18 cellular contexts compared by ENCODE assay signal in the genomic region with DNA sequence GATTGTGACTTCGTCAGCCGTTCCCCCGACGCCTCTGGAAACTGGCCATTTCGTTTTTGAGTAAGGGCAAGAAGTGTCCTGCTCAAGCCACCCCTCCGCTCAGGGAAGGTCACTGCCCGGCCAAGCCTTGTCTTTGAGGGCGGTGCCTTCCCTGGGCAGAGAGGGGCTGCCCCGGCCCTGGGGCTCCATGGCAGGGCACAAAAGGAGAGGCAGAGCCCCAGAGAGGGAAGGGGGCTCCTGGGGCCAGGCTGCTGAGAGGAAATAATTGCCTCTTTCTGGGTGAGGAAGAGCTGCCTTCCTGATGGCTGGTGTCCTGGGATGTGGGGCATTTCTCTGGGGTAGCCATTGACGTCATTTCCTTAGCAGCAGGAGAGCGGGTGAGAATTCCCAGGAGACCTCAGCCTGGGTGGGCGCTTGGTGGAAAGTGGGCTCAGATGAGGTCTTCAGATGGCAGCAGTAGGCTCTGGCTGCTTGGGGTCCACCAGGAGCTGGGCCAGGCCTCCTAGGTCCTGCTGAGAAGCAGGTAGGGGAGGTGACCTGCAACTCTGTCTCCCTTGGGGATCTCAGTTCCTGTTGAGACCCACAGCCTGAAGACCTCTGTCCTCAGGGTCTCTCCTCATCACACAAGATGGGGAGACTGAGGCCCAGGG. TPM values are rescaled to one million over a fixed set of nuclear protein-coding genes. Genes with fewer than 3 reads are reported as not detected.
A peak's percentile ranks its signal among the peaks of the same experiment; 100 is the strongest.
DNase-seq lines count a peak whose midpoint lies in the region; ATAC-seq and TF ChIP-seq lines count a peak whose summit lies in the region.
"Had no signal": no experiment of that assay in that cellular context is flagged by ENCODE, and none has a peak within 500 bp of the region (broad histone marks: within the 10 kb centered on the region; RNA-seq: fewer than 3 reads in every experiment).

No MANE protein-coding gene starts in this region.

- no peaks in the 10 kb centered on the region for H3K9me3 Mint-ChIP-seq in activated CD8-positive, alpha-beta T cell treated with anti-CD3 and anti-CD28 coated beads, Interleukin-2, amount 10 ng/mL, durations not matched to agents 7 days and 5 days (ENCODE audit: insufficient read depth)
- H3K9me3 Mint-ChIP-seq: CD4-positive, CD25-positive, alpha-beta regulatory T cell; HFFc6 had no signal

- peak overlapping the region; percentile 81 for H3K27ac ChIP-seq in BLaER1
- peak overlapping the region; percentile 94 for H3K27ac ChIP-seq in OCI-LY7 (ENCODE audit: low read depth, low read length, poor library complexity, severe bottlenecking)
- H3K27ac ChIP-seq in mesodermal cell (ENCODE audit: low read depth, low read length, severe bottlenecking) = peak overlapping the region; percentile 23
- H3K27ac ChIP-seq: 22Rv1 had no signal

- no peaks in the 10 kb centered on the region for H3K79me2 ChIP-seq in OCI-LY7 (ENCODE audit: insufficient read depth, low read depth, low read length)

- H3K4me1 Mint-ChIP-seq in activated CD8-positive, alpha-beta T cell treated with anti-CD3 and anti-CD28 coated beads, Interleukin-2, amount 10 ng/mL, durations not matched to agents 7 days and 5 days (ENCODE audit: low read depth) = no peaks in the 10 kb centered on the region

- POLR2A ChIA-PET in OCI-LY7 (lab: Charles Lee) = no interaction called here
- POLR2A ChIA-PET in activated CD8-positive, alpha-beta T cell treated with anti-CD3 and anti-CD28 coated beads, Interleukin-2, amount 10 ng/mL, durations not matched to agents 7 days and 5 days (lab: Charles Lee) = no interaction called here

- H3K27ac Mint-ChIP-seq in activated CD8-positive, alpha-beta T cell treated with anti-CD3 and anti-CD28 coated beads, Interleukin-2, amount 10 ng/mL, durations not matched to agents 7 days and 5 days = no peak overlapping the region
- H3K27ac Mint-ChIP-seq: CD4-positive, CD25-positive, alpha-beta regulatory T cell; HFFc6 had no signal

- H2AFZ ChIP-seq in OCI-LY7 (ENCODE audit: low read length) = no peak overlapping the region

- ATAC-seq in Right ventricle myocardium inferior = no peak
- ATAC-seq in activated CD8-positive, alpha-beta T cell treated with anti-CD3 and anti-CD28 coated beads, Interleukin-2, amount 10 ng/mL, durations not matched to agents 7 days and 5 days = no peak

- H3K4me2 ChIP-seq in BLaER1 (peak overlapping the region; percentile 99), OCI-LY7 (ENCODE audit: low read length) (peak overlapping the region; percentile 35)

- intact Hi-C loops in Right ventricle myocardium inferior (cut with DNase I) = no loop called here
- intact Hi-C loops in cardiac septum (cut with DNase I) = no loop called here
- intact Hi-C loops in OCI-LY7 (cut with micrococcal nuclease; ENCODE audit: unreplicated experiment) = no loop called here

- H3K4me3 Mint-ChIP-seq in activated CD8-positive, alpha-beta T cell treated with anti-CD3 and anti-CD28 coated beads, Interleukin-2, amount 10 ng/mL, durations not matched to agents 7 days and 5 days = no peak overlapping the region
- H3K4me3 Mint-ChIP-seq: HFFc6 had no signal

- H4K20me1 ChIP-seq in BLaER1 (no peaks in the 10 kb centered on the region), OCI-LY7 (ENCODE audit: insufficient read depth, low read length) (no peaks in the 10 kb centered on the region)

- H3K27me3 Mint-ChIP-seq in activated CD8-positive, alpha-beta T cell treated with anti-CD3 and anti-CD28 coated beads, Interleukin-2, amount 10 ng/mL, durations not matched to agents 7 days and 5 days (ENCODE audit: low read depth) = peaks cover 32% of the 10 kb centered on the region

- DNase-seq in Right ventricle myocardium inferior (ENCODE audit: missing footprints) (peak; percentile 55), cardiac septum (ENCODE audit: low spot score) (no peak), OCI-LY7 (ENCODE audit: low spot score) (no peak), NCI-H1105 treated with DMSO at 0.1 percent for 48 hours (lab: John Stamatoyannopoulos, UW) (no peak), germinal center (ENCODE audit: low spot score) (no peak)
- no peak for DNase-seq in activated CD8-positive, alpha-beta T cell treated with anti-CD3 and anti-CD28 coated beads, Interleukin-2, amount 10 ng/mL, durations not matched to agents 7 days and 5 days
- DNase-seq: CD4-positive, CD25-positive, alpha-beta regulatory T cell; DMS 273 treated with DMSO at 0.1 percent for 48 hours; GOT3; HFFc6 had no signal

- H3K9me3 ChIP-seq in BLaER1 (no peaks in the 10 kb centered on the region), OCI-LY7 (ENCODE audit: low read length) (no peaks in the 10 kb centered on the region), mesodermal cell (ENCODE audit: control insufficient read depth, low read length) (no peaks in the 10 kb centered on the region)
- H3K9me3 ChIP-seq: HAP-1 had no signal

- H3K36me3 ChIP-seq in BLaER1 (no peaks in the 10 kb centered on the region), OCI-LY7 (ENCODE audit: insufficient read depth, low read length) (no peaks in the 10 kb centered on the region), mesodermal cell (ENCODE audit: control insufficient read depth, insufficient read depth, low read length) (peaks cover 6% of the 10 kb centered on the region)
- H3K36me3 ChIP-seq: HAP-1 had no signal

- H3K36me3 Mint-ChIP-seq in activated CD8-positive, alpha-beta T cell treated with anti-CD3 and anti-CD28 coated beads, Interleukin-2, amount 10 ng/mL, durations not matched to agents 7 days and 5 days (ENCODE audit: low read depth) = no peaks in the 10 kb centered on the region
- H3K36me3 Mint-ChIP-seq: CD4-positive, CD25-positive, alpha-beta regulatory T cell had no signal

- WGBS in mesodermal cell (ENCODE audit: insufficient coverage in 2 of 2), 2 experiments = 78 to 80% methylated on average over 11 to 12 of the region's 12 CpGs

- H3K9ac ChIP-seq in BLaER1 = peak overlapping the region; percentile 49

- H3K27me3 ChIP-seq in BLaER1 = no peaks in the 10 kb centered on the region

- BruUV-seq in OCI-LY7 (replicated peaks; lab: Mats Ljungman, UMichigan) = no TSS peak

- TF ChIP-seq CTCF in OCI-LY7 (conservative IDR thresholded peaks at IDR 0.05; ENCODE audit: low read length) = no peak

- CTCF ChIA-PET in OCI-LY7 (lab: Charles Lee; ENCODE audit: unreplicated experiment) = no interaction called here
- CTCF ChIA-PET in activated CD8-positive, alpha-beta T cell treated with anti-CD3 and anti-CD28 coated beads, Interleukin-2, amount 10 ng/mL, durations not matched to agents 7 days and 5 days (lab: Charles Lee) = interaction anchor here (1.4 kb wide), 1 partner anchor 27 kb away, joined by 3 read pairs; no protein-coding TSS in a partner anchor

- no peaks in the 10 kb centered on the region for H3K9me2 ChIP-seq in OCI-LY7 (ENCODE audit: insufficient read depth, low read length)

- H3K4me1 ChIP-seq in BLaER1 (peaks cover 100% of the 10 kb centered on the region), OCI-LY7 (ENCODE audit: insufficient read depth, low read length, poor library complexity, severe bottlenecking) (peaks cover 54% of the 10 kb centered on the region), mesodermal cell (ENCODE audit: control insufficient read depth, insufficient read depth, low read length, poor library complexity, severe bottlenecking) (peaks cover 36% of the 10 kb centered on the region)
- H3K4me1 ChIP-seq: HAP-1 had no signal

- peak overlapping the region; percentile 44 for H3K4me3 ChIP-seq in BLaER1
- no peak overlapping the region for H3K4me3 ChIP-seq in OCI-LY7 (ENCODE audit: low read depth, low read length, poor library complexity, severe bottlenecking)
- no peak overlapping the region for H3K4me3 ChIP-seq in mesodermal cell (ENCODE audit: extremely low read depth, insufficient read depth, low read length, poor library complexity, severe bottlenecking)
- H3K4me3 ChIP-seq: HAP-1 had no signal

RNA-seq across cellular contexts. Expression of a gene that starts 31.6 kb away (rescaled TPM):
- total RNA-seq in Right ventricle myocardium inferior (0.22 TPM), cardiac septum (not detected), OCI-LY7 (2022) (2.6 and 3.6 TPM in 2 replicates)
- total RNA-seq in OCI-LY7 (2014; rRNA removed; shearing (Covaris generic)) = 7.8 and 8.9 TPM in 2 replicates
- 9.5 TPM for polyA plus RNA-seq in mesodermal cell (2013, experiment 1 of 2)
- 6.8 TPM for polyA plus RNA-seq in mesodermal cell (2013, experiment 2 of 2)
- not detected for total RNA-seq in activated CD8-positive, alpha-beta T cell treated with anti-CD3 and anti-CD28 coated beads, Interleukin-2, amount 10 ng/mL, durations not matched to agents 7 days and 5 days
- total RNA-seq: A673; CD4-positive, CD25-positive, alpha-beta regulatory T cell; G401; HFFc6; HT1080 had no signal
- polyA plus RNA-seq: BJ; CD4-positive, CD25-positive, alpha-beta regulatory T cell had no signal

RNA-seq across cellular contexts. Expression of a gene that starts 43.1 kb away (rescaled TPM):
- total RNA-seq in Right ventricle myocardium inferior (9.5 TPM), cardiac septum (9.6 TPM), OCI-LY7 (2022) (not detected in 2 replicates)
- total RNA-seq in OCI-LY7 (2014; rRNA removed; shearing (Covaris generic)) = 0.88 and 1.0 TPM in 2 replicates
- 30.7 TPM for polyA plus RNA-seq in mesodermal cell (2013, experiment 1 of 2)
- 30.4 TPM for polyA plus RNA-seq in mesodermal cell (2013, experiment 2 of 2)
- not detected for total RNA-seq in activated CD8-positive, alpha-beta T cell treated with anti-CD3 and anti-CD28 coated beads, Interleukin-2, amount 10 ng/mL, durations not matched to agents 7 days and 5 days
- total RNA-seq: CD4-positive, CD25-positive, alpha-beta regulatory T cell; G401; HT1080 had no signal
- polyA plus RNA-seq: BJ; CD4-positive, CD25-positive, alpha-beta regulatory T cell had no signal

RNA-seq across cellular contexts. Expression of a gene that starts 52.8 kb away (rescaled TPM):
- total RNA-seq in Right ventricle myocardium inferior (not detected), cardiac septum (not detected), OCI-LY7 (2022) (not detected in 2 replicates)
- total RNA-seq in OCI-LY7 (2014; rRNA removed; shearing (Covaris generic)) = not detected in 2 replicates
- not detected for polyA plus RNA-seq in mesodermal cell (2013, experiment 1 of 2)
- polyA plus RNA-seq in mesodermal cell (2013, experiment 2 of 2) = not detected
- not detected for total RNA-seq in activated CD8-positive, alpha-beta T cell treated with anti-CD3 and anti-CD28 coated beads, Interleukin-2, amount 10 ng/mL, durations not matched to agents 7 days and 5 days
- total RNA-seq: A673; CD4-positive, CD25-positive, alpha-beta regulatory T cell; HFFc6; HT1080 had no signal
- polyA plus RNA-seq: BJ; CD4-positive, CD25-positive, alpha-beta regulatory T cell had no signal

RNA-seq across cellular contexts. Expression of a gene that starts 58.6 kb away (rescaled TPM):
- total RNA-seq in Right ventricle myocardium inferior = not detected
- total RNA-seq in cardiac septum = not detected
- not detected in 2 replicates for total RNA-seq in OCI-LY7 (2014; rRNA removed; shearing (Covaris generic))
- not detected in 2 replicates for total RNA-seq in OCI-LY7 (2022)
- 0.11 TPM for polyA plus RNA-seq in mesodermal cell (2013, experiment 1 of 2)
- polyA plus RNA-seq in mesodermal cell (2013, experiment 2 of 2) = not detected
- total RNA-seq in activated CD8-positive, alpha-beta T cell treated with anti-CD3 and anti-CD28 coated beads, Interleukin-2, amount 10 ng/mL, durations not matched to agents 7 days and 5 days = not detected
- total RNA-seq: A673, G401, HFFc6, HT1080 had no signal
- polyA plus RNA-seq: BJ; CD4-positive, CD25-positive, alpha-beta regulatory T cell had no signal

Comparison
In these comparisons a context has a peak if more than half of its experiments do, and no peak if none do; other contexts are left out.
1. H3K27ac ChIP-seq: peak in every context shown above with its lines; median percentile 94 in OCI-LY7; 81 in BLaER1; 23 in mesodermal cell.